1 cellular context compared by ENCODE assay signal in the genomic region with DNA sequence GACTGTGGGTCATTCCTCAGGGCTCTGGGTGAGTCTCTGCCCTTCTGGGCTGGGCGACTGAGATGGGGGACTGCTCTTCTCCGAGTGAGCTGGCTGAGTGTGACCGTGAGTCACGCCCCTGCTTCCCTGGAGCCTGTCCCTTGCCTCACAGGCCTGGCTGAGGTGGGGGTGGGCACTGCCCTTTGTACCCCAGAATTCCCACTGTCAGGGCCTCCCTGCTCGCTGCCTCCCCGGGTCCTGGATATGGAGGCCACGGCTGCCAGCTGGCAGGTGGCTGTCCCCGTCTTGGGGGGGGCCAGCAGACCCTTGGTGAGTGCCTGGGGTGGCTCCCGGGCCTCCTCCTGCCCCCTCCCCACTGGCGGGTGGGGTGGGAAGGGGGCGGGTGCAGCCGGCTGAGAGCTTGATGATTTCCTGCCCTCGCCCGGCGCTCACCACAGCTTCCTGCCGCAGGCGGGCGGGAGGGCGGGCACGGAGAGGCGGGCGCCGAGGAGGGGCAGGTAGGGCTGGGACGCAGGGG.
TF ChIP-seq lines count a peak whose summit lies in the region.

A gene with protein sequence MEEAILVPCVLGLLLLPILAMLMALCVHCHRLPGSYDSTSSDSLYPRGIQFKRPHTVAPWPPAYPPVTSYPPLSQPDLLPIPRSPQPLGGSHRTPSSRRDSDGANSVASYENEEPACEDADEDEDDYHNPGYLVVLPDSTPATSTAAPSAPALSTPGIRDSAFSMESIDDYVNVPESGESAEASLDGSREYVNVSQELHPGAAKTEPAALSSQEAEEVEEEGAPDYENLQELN (plus strand): TSS at position 434 of the 517 bp plus-strand sequence. CDS start 366 bp downstream, outside the sequence.

TF ChIP-seq in SK-N-SH treated with all-trans-retinoic acid at 6 μM for 48 hours, 23 proteins besides CTCF, POLR2A, EP300 and RAD21 (continued from another document):
- TF ChIP-seq, protein P1, sequence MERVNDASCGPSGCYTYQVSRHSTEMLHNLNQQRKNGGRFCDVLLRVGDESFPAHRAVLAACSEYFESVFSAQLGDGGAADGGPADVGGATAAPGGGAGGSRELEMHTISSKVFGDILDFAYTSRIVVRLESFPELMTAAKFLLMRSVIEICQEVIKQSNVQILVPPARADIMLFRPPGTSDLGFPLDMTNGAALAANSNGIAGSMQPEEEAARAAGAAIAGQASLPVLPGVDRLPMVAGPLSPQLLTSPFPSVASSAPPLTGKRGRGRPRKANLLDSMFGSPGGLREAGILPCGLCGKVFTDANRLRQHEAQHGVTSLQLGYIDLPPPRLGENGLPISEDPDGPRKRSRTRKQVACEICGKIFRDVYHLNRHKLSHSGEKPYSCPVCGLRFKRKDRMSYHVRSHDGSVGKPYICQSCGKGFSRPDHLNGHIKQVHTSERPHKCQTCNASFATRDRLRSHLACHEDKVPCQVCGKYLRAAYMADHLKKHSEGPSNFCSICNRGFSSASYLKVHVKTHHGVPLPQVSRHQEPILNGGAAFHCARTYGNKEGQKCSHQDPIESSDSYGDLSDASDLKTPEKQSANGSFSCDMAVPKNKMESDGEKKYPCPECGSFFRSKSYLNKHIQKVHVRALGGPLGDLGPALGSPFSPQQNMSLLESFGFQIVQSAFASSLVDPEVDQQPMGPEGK (CRISPR knock-in tag; IDR thresholded peaks at IDR 0.05; ENCODE audit: borderline replicate concordance), result no peak
- TF ChIP-seq ESRRG (CRISPR knock-in tag; IDR thresholded peaks at IDR 0.05) (no peak), TOX (CRISPR knock-in tag; IDR thresholded peaks at IDR 0.05; ENCODE audit: borderline replicate concordance) (no peak), ARNTL (CRISPR knock-in tag; IDR thresholded peaks at IDR 0.05; ENCODE audit: borderline replicate concordance, low read depth) (no peak), ZFP30 (CRISPR knock-in tag; IDR thresholded peaks at IDR 0.05) (no peak), OSR1 (CRISPR knock-in tag; IDR thresholded peaks at IDR 0.05) (no peak), ZNF8 (CRISPR knock-in tag; IDR thresholded peaks at IDR 0.05) (no peak), ISL1 (CRISPR knock-in tag; IDR thresholded peaks at IDR 0.05) (no peak), ZNF70 (CRISPR knock-in tag; IDR thresholded peaks at IDR 0.05) (no peak), ZNF565 (CRISPR knock-in tag; conservative IDR thresholded peaks at IDR 0.05; ENCODE audit: low read depth) (no peak)
- TF ChIP-seq, protein P2, sequence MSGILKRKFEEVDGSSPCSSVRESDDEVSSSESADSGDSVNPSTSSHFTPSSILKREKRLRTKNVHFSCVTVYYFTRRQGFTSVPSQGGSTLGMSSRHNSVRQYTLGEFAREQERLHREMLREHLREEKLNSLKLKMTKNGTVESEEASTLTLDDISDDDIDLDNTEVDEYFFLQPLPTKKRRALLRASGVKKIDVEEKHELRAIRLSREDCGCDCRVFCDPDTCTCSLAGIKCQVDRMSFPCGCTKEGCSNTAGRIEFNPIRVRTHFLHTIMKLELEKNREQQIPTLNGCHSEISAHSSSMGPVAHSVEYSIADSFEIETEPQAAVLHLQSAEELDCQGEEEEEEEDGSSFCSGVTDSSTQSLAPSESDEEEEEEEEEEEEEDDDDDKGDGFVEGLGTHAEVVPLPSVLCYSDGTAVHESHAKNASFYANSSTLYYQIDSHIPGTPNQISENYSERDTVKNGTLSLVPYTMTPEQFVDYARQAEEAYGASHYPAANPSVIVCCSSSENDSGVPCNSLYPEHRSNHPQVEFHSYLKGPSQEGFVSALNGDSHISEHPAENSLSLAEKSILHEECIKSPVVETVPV (CRISPR knock-in tag; IDR thresholded peaks at IDR 0.05), result no peak
